21 cellular contexts compared by ENCODE assay signal in the genomic region with DNA sequence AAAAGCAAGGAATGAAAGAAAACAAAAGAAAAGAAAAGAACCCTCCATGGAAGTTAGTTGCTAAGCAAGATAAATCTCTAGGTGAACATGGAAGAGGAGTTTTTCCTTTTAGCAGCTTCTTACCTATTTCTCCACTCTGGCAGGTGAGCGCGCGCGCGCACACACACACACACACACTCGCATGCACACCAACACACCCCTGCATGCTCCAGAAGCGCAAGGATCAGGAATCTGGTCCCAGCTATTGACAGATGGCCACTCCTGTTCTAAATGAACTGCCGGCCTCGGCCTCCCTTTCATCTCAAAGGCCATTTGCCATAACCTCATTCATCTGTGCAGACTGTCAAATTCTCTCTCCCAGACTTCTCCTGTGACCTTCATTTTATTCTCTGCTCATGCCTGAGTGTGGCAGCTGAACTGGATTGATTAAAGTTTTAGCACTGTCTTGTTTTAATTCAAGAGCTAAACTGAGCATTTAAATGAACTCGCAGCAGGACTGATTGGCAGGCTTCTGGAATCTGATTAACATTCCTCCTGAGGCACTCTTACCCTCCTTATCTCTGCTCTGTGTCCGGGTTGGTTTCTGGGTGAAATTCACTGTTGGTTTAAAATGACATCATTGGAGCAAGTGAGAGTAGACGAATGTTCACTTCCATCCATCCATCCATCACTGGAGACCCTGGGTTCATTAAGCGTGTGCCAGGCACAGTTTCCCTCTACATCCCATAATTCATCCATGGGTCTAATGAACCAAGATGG. TPM values are rescaled to one million over a fixed set of nuclear protein-coding genes. Genes with fewer than 3 reads are reported as not detected.
DNase-seq lines count a peak whose midpoint lies in the region; ATAC-seq and TF ChIP-seq lines count a peak whose summit lies in the region.
"Had no signal": no experiment of that assay in that cellular context is flagged by ENCODE, and none has a peak within 500 bp of the region (broad histone marks: within the 10 kb centered on the region; RNA-seq: fewer than 3 reads in every experiment).

No MANE protein-coding gene starts in this region.

- no peak overlapping the region for H3K27ac ChIP-seq in upper lobe of right lung
- H3K27ac ChIP-seq: 22Rv1; BLaER1 treated with 17β-estradiol and CSF1 and Interleukin-3, amounts not matched to agents 10 nM and 100 nM; Peyer's patch had no signal

- no peaks in the 10 kb centered on the region for H3K9me3 ChIP-seq in upper lobe of right lung
- H3K9me3 ChIP-seq: MG63, Peyer's patch had no signal

- no peaks in the 10 kb centered on the region for H3K36me3 ChIP-seq in upper lobe of right lung
- H3K36me3 ChIP-seq: BLaER1 treated with 17β-estradiol and CSF1 and Interleukin-3, amounts not matched to agents 10 nM and 100 nM; MG63; Peyer's patch had no signal

- no peak for ATAC-seq in upper lobe of right lung

- H3K4me3 Mint-ChIP-seq in glutamatergic neuron (ENCODE audit: unreplicated experiment) (peak overlapping the region; percentile 39), type B pancreatic cell (no peak overlapping the region)
- H3K4me3 Mint-ChIP-seq: CD4-positive, alpha-beta memory T cell had no signal

- DNase-seq in NCI-H82 (lab: John Stamatoyannopoulos, UW) (peak; percentile 58), NCI-H82 treated with DMSO at 0.1 percent for 48 hours (lab: John Stamatoyannopoulos, UW; ENCODE audit: unreplicated experiment) (no peak), OCI-M1 (lab: John Stamatoyannopoulos, UW) (peak; percentile 48), glutamatergic neuron (peak; percentile 45), type B pancreatic cell (ENCODE audit: extremely low spot score, unreplicated experiment) (no peak), upper lobe of right lung (no peak), GF-D8 (lab: John Stamatoyannopoulos, UW) (no peak)
- no peak for DNase-seq in activated CD4-positive, CD25-positive, alpha-beta regulatory T cell treated with anti-CD3 and anti-CD28 coated beads, Interleukin-2, amount 50 U/mL, for 72 hours
- DNase-seq: ACHN; CD4-positive, alpha-beta memory T cell; DMS53; H7; MG63; NCI-H1417 treated with DMSO at 0.1 percent for 48 hours; NCI-H187; NCI-H446; NCI-H69; NK-92 treated with Interleukin-12 subunit alpha and Interleukin-12 subunit beta, amount 100 ng/mL, for 24 hours; Peyer's patch had no signal

- peaks cover 23% of the 10 kb centered on the region for H3K27me3 Mint-ChIP-seq in glutamatergic neuron (ENCODE audit: unreplicated experiment)
- peaks cover 4% of the 10 kb centered on the region for H3K27me3 Mint-ChIP-seq in type B pancreatic cell
- H3K27me3 Mint-ChIP-seq: CD4-positive, alpha-beta memory T cell had no signal

- H3K9me3 Mint-ChIP-seq in glutamatergic neuron (ENCODE audit: unreplicated experiment), result peaks cover 29% of the 10 kb centered on the region
- H3K9me3 Mint-ChIP-seq in type B pancreatic cell, result peaks cover 7% of the 10 kb centered on the region
- H3K9me3 Mint-ChIP-seq: CD4-positive, alpha-beta memory T cell had no signal

- H3K4me1 Mint-ChIP-seq in glutamatergic neuron (ENCODE audit: low read depth, unreplicated experiment) (peaks cover 60% of the 10 kb centered on the region), type B pancreatic cell (ENCODE audit: unreplicated experiment) (peaks cover 10% of the 10 kb centered on the region)
- H3K4me1 Mint-ChIP-seq: CD4-positive, alpha-beta memory T cell had no signal

- H3K36me3 Mint-ChIP-seq in glutamatergic neuron (ENCODE audit: unreplicated experiment), result peaks cover 18% of the 10 kb centered on the region
- no peaks in the 10 kb centered on the region for H3K36me3 Mint-ChIP-seq in type B pancreatic cell
- H3K36me3 Mint-ChIP-seq: CD4-positive, alpha-beta memory T cell had no signal

- H3K27ac Mint-ChIP-seq in glutamatergic neuron (ENCODE audit: unreplicated experiment) (peak overlapping the region; percentile 93), type B pancreatic cell (peak overlapping the region; percentile 20)
- H3K27ac Mint-ChIP-seq: CD4-positive, alpha-beta memory T cell had no signal

- peaks cover 7% of the 10 kb centered on the region for H3K27me3 ChIP-seq in upper lobe of right lung
- H3K27me3 ChIP-seq: BLaER1 treated with 17β-estradiol and CSF1 and Interleukin-3, amounts not matched to agents 10 nM and 100 nM; MG63; Peyer's patch had no signal

- H3K4me1 ChIP-seq in upper lobe of right lung, result no peaks in the 10 kb centered on the region
- H3K4me1 ChIP-seq: Peyer's patch had no signal

- intact Hi-C loops in upper lobe of right lung (cut with DNase I), result no loop called here

- no peak overlapping the region for H3K4me3 ChIP-seq in upper lobe of right lung
- H3K4me3 ChIP-seq: BLaER1 treated with 17β-estradiol and CSF1 and Interleukin-3, amounts not matched to agents 10 nM and 100 nM; MG63; Peyer's patch had no signal

- no peak for TF ChIP-seq CTCF in glutamatergic neuron (IDR thresholded peaks at IDR 0.05; ENCODE audit: partially characterized antibody, unreplicated experiment)
- no peak for TF ChIP-seq CTCF in type B pancreatic cell (conservative IDR thresholded peaks at IDR 0.05)
- TF ChIP-seq CTCF in upper lobe of right lung (IDR thresholded peaks at IDR 0.05), result no peak

RNA-seq across cellular contexts. Expression of a gene that starts 58.8 kb away (rescaled TPM):
- 16.5 TPM for total RNA-seq in glutamatergic neuron (ENCODE audit: unreplicated experiment)
- total RNA-seq in type B pancreatic cell (ENCODE audit: low replicate concordance), result 22.1 and 43.1 TPM in 2 replicates
- 20.0 TPM for total RNA-seq in upper lobe of right lung

Comparison
In these comparisons a context has a peak if more than half of its experiments do, and no peak if none do; other contexts are left out.
1. DNase-seq: peak in NCI-H82 (single experiment), OCI-M1 (single experiment) and glutamatergic neuron (single experiment); none in NCI-H82 treated with DMSO at 0.1 percent for 48 hours (single experiment), type B pancreatic cell (single experiment), activated CD4-positive, CD25-positive, alpha-beta regulatory T cell treated with anti-CD3 and anti-CD28 coated beads, Interleukin-2, amount 50 U/mL, for 72 hours (single experiment), upper lobe of right lung (single experiment) and GF-D8 (single experiment).